Comparison of ENCODE assay signal across 14 cellular contexts in genomic region chr3:141233457-141234161, GRCh38. TPM values are rescaled to one million over a fixed set of nuclear protein-coding genes. Genes with fewer than 3 reads are reported as not detected.
DNase-seq lines count a peak whose midpoint lies in the region; ATAC-seq and TF ChIP-seq lines count a peak whose summit lies in the region.
"Had no signal": no experiment of that assay in that cellular context is flagged by ENCODE, and none has a peak within 500 bp of the region (broad histone marks: within the 10 kb centered on the region; RNA-seq: fewer than 3 reads in every experiment).

No MANE protein-coding gene starts in this region.

- H3K36me3 Mint-ChIP-seq in CD8-positive, alpha-beta T cell, result peaks cover 22% of the 10 kb centered on the region
- H3K36me3 Mint-ChIP-seq in activated CD8-positive, alpha-beta T cell treated with anti-CD3 and anti-CD28 coated beads, Interleukin-2, amount 10 ng/mL, durations not matched to agents 7 days and 5 days (ENCODE audit: low read depth), result peaks cover 25% of the 10 kb centered on the region
- H3K36me3 Mint-ChIP-seq in naive thymus-derived CD8-positive, alpha-beta T cell, result peaks cover 0 to 16% (median 6%) of the 10 kb centered on the region in 3 donors

- peaks cover 0 to 5% (median 0%) of the 10 kb centered on the region in 11 experiments; a peak in 2 of 22 replicates for H4K20me1 ChIP-seq in BLaER1 treated with 17β-estradiol and CSF1 and Interleukin-3, amounts not matched to agents 10 nM and 100 nM
- no peaks in the 10 kb centered on the region for H4K20me1 ChIP-seq in SK-N-SH (ENCODE audit: insufficient read depth)

- TF ChIP-seq EP300 in SK-N-SH (IDR thresholded peaks at IDR 0.05; ENCODE audit: borderline replicate concordance in 1 of 2, low read depth in 1 of 2, low read length in 1 of 2), result no peak

- no peak overlapping the region for H2AFZ ChIP-seq in SK-N-SH (ENCODE audit: low read depth)

- H3K4me3 ChIP-seq in BLaER1 treated with 17β-estradiol and CSF1 and Interleukin-3, amounts not matched to agents 10 nM and 100 nM, result no peak overlapping the region
- no peak overlapping the region for H3K4me3 ChIP-seq in CD8-positive, alpha-beta T cell (ENCODE audit: low read depth, low read length)
- no peak overlapping the region for H3K4me3 ChIP-seq in SK-N-SH (ENCODE audit: low read depth in 2 of 2, low read length in 1 of 2)

- intact Hi-C loops in CD8-positive, alpha-beta T cell (cut with DNase I, micrococcal nuclease), result loop anchor here (5.0 to 10.0 kb wide), 5 partner anchors 171 to 1341 kb away; partner anchors contain the start of genes ATP1B3 (in 1 of the 2), ATR (in 1 of the 2) and RNF7 (in 1 of the 2)

- ATAC-seq in CD8-positive, alpha-beta T cell, result no peak
- no peak for ATAC-seq in activated CD8-positive, alpha-beta T cell treated with anti-CD3 and anti-CD28 coated beads, Interleukin-2, amount 10 ng/mL, durations not matched to agents 7 days and 5 days
- no peak for ATAC-seq in naive thymus-derived CD8-positive, alpha-beta T cell

- no peak overlapping the region for H3K27ac ChIP-seq in BLaER1 treated with 17β-estradiol and CSF1 and Interleukin-3, amounts not matched to agents 10 nM and 100 nM
- no peak overlapping the region for H3K27ac ChIP-seq in CD8-positive, alpha-beta T cell (ENCODE audit: low read depth, low read length)
- H3K27ac ChIP-seq in SK-N-SH (ENCODE audit: low read depth in 2 of 2, low read length in 1 of 2), result no peak overlapping the region

- no peak for TF ChIP-seq CTCF in CD8-positive, alpha-beta T cell (IDR thresholded peaks at IDR 0.05)
- no peak for TF ChIP-seq CTCF in SK-N-SH (IDR thresholded peaks at IDR 0.05)

- H3K27me3 ChIP-seq in BLaER1 treated with 17β-estradiol and CSF1 and Interleukin-3, amounts not matched to agents 10 nM and 100 nM, result peaks cover 0 to 12% (median 9%) of the 10 kb centered on the region in 11 experiments; a peak in 12 of 22 replicates
- H3K27me3 ChIP-seq in CD8-positive, alpha-beta T cell (ENCODE audit: insufficient read depth, low read length), result no peaks in the 10 kb centered on the region
- H3K27me3 ChIP-seq in SK-N-SH (ENCODE audit: insufficient read depth), result no peaks in the 10 kb centered on the region

- H3K27me3 Mint-ChIP-seq in CD8-positive, alpha-beta T cell (ENCODE audit: low read depth), result no peaks in the 10 kb centered on the region
- no peaks in the 10 kb centered on the region for H3K27me3 Mint-ChIP-seq in activated CD8-positive, alpha-beta T cell treated with anti-CD3 and anti-CD28 coated beads, Interleukin-2, amount 10 ng/mL, durations not matched to agents 7 days and 5 days (ENCODE audit: low read depth)
- H3K27me3 Mint-ChIP-seq in naive thymus-derived CD8-positive, alpha-beta T cell, result no peaks in the 10 kb centered on the region

- no peak for TF ChIP-seq RAD21 in SK-N-SH (IDR thresholded peaks at IDR 0.05; ENCODE audit: low read length)

- H3K4me1 ChIP-seq in BLaER1 treated with 17β-estradiol and CSF1 and Interleukin-3, amounts not matched to agents 10 nM and 100 nM, result peaks cover 35 to 80% (median 69%) of the 10 kb centered on the region in 10 experiments
- H3K4me1 ChIP-seq in CD8-positive, alpha-beta T cell (ENCODE audit: insufficient read depth, low read length), result peaks cover 63% of the 10 kb centered on the region
- H3K4me1 ChIP-seq in SK-N-SH (ENCODE audit: control insufficient read depth in 1 of 2, insufficient read depth in 2 of 2, low read depth in 1 of 2, low read length in 1 of 2), result peaks cover 5 to 53% of the 10 kb centered on the region in 2 experiments; a peak in 3 of 4 replicates

- POLR2A ChIA-PET in CD8-positive, alpha-beta T cell (lab: Charles Lee), result interaction anchor here (0.6 to 9.0 kb wide), 2 partner anchors 33 to 103 kb away, joined by 3 to 198 read pairs; no protein-coding TSS in a partner anchor
- POLR2A ChIA-PET in activated CD8-positive, alpha-beta T cell treated with anti-CD3 and anti-CD28 coated beads, Interleukin-2, amount 10 ng/mL, durations not matched to agents 7 days and 5 days (lab: Charles Lee), result interaction anchor here (1.7 to 4.7 kb wide), 3 partner anchors 9 to 33 kb away, joined by 5 to 60 read pairs (median 20); no protein-coding TSS in a partner anchor
- POLR2A ChIA-PET in naive thymus-derived CD8-positive, alpha-beta T cell (lab: Charles Lee), result interaction anchor here (0.6 to 16.6 kb wide), 9 partner anchors 12 to 460 kb away, joined by 3 to 425 read pairs (median 23); no protein-coding TSS in a partner anchor
- POLR2A ChIA-PET in SK-N-SH (lab: Yijun Ruan, JAX), result no interaction called here

- no peak for DNase-seq in CD8-positive, alpha-beta T cell
- no peak for DNase-seq in activated CD8-positive, alpha-beta T cell treated with anti-CD3 and anti-CD28 coated beads, Interleukin-2, amount 10 ng/mL, durations not matched to agents 7 days and 5 days
- no peak for DNase-seq in naive thymus-derived CD8-positive, alpha-beta T cell
- DNase-seq in LoVo (ENCODE audit: low spot score) (no peak), SK-N-SH (no peak), inferior parietal cortex (ENCODE audit: extremely low spot score) (no peak)
- DNase-seq: activated CD8-positive, alpha-beta memory T cell treated with anti-CD3 and anti-CD28 coated beads, Interleukin-2, amount 50 U/mL, for 4 hours; mesenchymal stem cell; NCI-H2227 treated with DMSO at 0.1 percent for 48 hours; posterior cingulate gyrus; SHP77 treated with DMSO at 0.1 percent for 48 hours; stimulated activated CD4-positive, alpha-beta T cell treated with anti-CD3 and anti-CD28 coated beads, Interleukin-15, amount 100 ng/mL, for 24 hours had no signal

- peaks cover 73% of the 10 kb centered on the region for H3K4me1 Mint-ChIP-seq in CD8-positive, alpha-beta T cell (ENCODE audit: low read depth)
- H3K4me1 Mint-ChIP-seq in activated CD8-positive, alpha-beta T cell treated with anti-CD3 and anti-CD28 coated beads, Interleukin-2, amount 10 ng/mL, durations not matched to agents 7 days and 5 days (ENCODE audit: low read depth), result peaks cover 71% of the 10 kb centered on the region
- H3K4me1 Mint-ChIP-seq in naive thymus-derived CD8-positive, alpha-beta T cell, result peaks cover 45 to 87% (median 73%) of the 10 kb centered on the region in 4 donors

- no peaks in the 10 kb centered on the region; a peak in 1 of 22 replicates for H3K9me3 ChIP-seq in BLaER1 treated with 17β-estradiol and CSF1 and Interleukin-3, amounts not matched to agents 10 nM and 100 nM (replicated peaks in 1 of 11)
- no peaks in the 10 kb centered on the region for H3K9me3 ChIP-seq in CD8-positive, alpha-beta T cell (ENCODE audit: low read length)
- H3K9me3 ChIP-seq in SK-N-SH, result no peaks in the 10 kb centered on the region
- H3K9me3 ChIP-seq: thoracic aorta had no signal

- no peaks in the 10 kb centered on the region for H3K79me2 ChIP-seq in SK-N-SH (ENCODE audit: insufficient read depth)

- H3F3A ChIP-seq in SK-N-SH (replicated peaks; ENCODE audit: insufficient read depth), result no peaks in the 10 kb centered on the region

- no peaks in the 10 kb centered on the region for H3K9me2 ChIP-seq in SK-N-SH

- peaks cover 0 to 27% (median 3%) of the 10 kb centered on the region in 11 experiments; a peak in 7 of 22 replicates for H3K36me3 ChIP-seq in BLaER1 treated with 17β-estradiol and CSF1 and Interleukin-3, amounts not matched to agents 10 nM and 100 nM
- no peaks in the 10 kb centered on the region for H3K36me3 ChIP-seq in CD8-positive, alpha-beta T cell (ENCODE audit: insufficient read depth, low read length)
- peaks cover 0 to 6% of the 10 kb centered on the region in 2 experiments for H3K36me3 ChIP-seq in SK-N-SH (replicated peaks in 1 of 2; ENCODE audit: control insufficient read depth in 1 of 2, insufficient read depth in 2 of 2, low read length in 1 of 2)
- H3K36me3 ChIP-seq: thoracic aorta had no signal

- H3K4me2 ChIP-seq in BLaER1 treated with 17β-estradiol and CSF1 and Interleukin-3, amounts not matched to agents 10 nM and 100 nM, result peak overlapping the region; percentile 62 to 97 (median 93)
- H3K4me2 ChIP-seq in SK-N-SH, result no peak overlapping the region

- CTCF ChIA-PET in CD8-positive, alpha-beta T cell (lab: Charles Lee), result interaction anchor here (0.8 to 9.3 kb wide), 12 partner anchors 9 to 71 kb away, joined by 3 to 144 read pairs (median 14); no protein-coding TSS in a partner anchor
- CTCF ChIA-PET in activated CD8-positive, alpha-beta T cell treated with anti-CD3 and anti-CD28 coated beads, Interleukin-2, amount 10 ng/mL, durations not matched to agents 7 days and 5 days (lab: Charles Lee), result interaction anchor here (1.0 to 11.1 kb wide), 8 partner anchors 9 to 218 kb away, joined by 3 to 337 read pairs (median 17); no protein-coding TSS in a partner anchor
- CTCF ChIA-PET in SK-N-SH (lab: Yijun Ruan, JAX), result interaction anchor here (0.9 to 4.2 kb wide), 4 partner anchors 42 to 234 kb away, joined by 3 to 59 read pairs (median 5); no protein-coding TSS in a partner anchor

- 88% methylated on average over 9 of the region's 9 CpGs for WGBS in SK-N-SH (ENCODE audit: low lambda C conversion rate)

- peak overlapping the region; percentile 87 for H3K4me3 Mint-ChIP-seq in CD8-positive, alpha-beta T cell
- peak overlapping the region; percentile 31 for H3K4me3 Mint-ChIP-seq in activated CD8-positive, alpha-beta T cell treated with anti-CD3 and anti-CD28 coated beads, Interleukin-2, amount 10 ng/mL, durations not matched to agents 7 days and 5 days
- peak overlapping the region; percentile 84 to 96 (median 91) for H3K4me3 Mint-ChIP-seq in naive thymus-derived CD8-positive, alpha-beta T cell

- H3K9ac ChIP-seq in BLaER1 treated with 17β-estradiol and CSF1 and Interleukin-3, amounts not matched to agents 10 nM and 100 nM, result no peak overlapping the region
- no peak overlapping the region for H3K9ac ChIP-seq in SK-N-SH

- peak overlapping the region; percentile 63 for H3K27ac Mint-ChIP-seq in CD8-positive, alpha-beta T cell
- no peak overlapping the region for H3K27ac Mint-ChIP-seq in activated CD8-positive, alpha-beta T cell treated with anti-CD3 and anti-CD28 coated beads, Interleukin-2, amount 10 ng/mL, durations not matched to agents 7 days and 5 days
- H3K27ac Mint-ChIP-seq in naive thymus-derived CD8-positive, alpha-beta T cell, result peak overlapping the region in 8 of 10 donors; percentile 18 to 92 (median 62)

- H3K9me3 Mint-ChIP-seq in CD8-positive, alpha-beta T cell, result no peaks in the 10 kb centered on the region
- H3K9me3 Mint-ChIP-seq in activated CD8-positive, alpha-beta T cell treated with anti-CD3 and anti-CD28 coated beads, Interleukin-2, amount 10 ng/mL, durations not matched to agents 7 days and 5 days (ENCODE audit: insufficient read depth), result no peaks in the 10 kb centered on the region
- no peaks in the 10 kb centered on the region for H3K9me3 Mint-ChIP-seq in naive thymus-derived CD8-positive, alpha-beta T cell

RNA-seq across cellular contexts. Expression of gene PXYLP1, which starts 2.0 kb away (rescaled TPM):
- total RNA-seq in CD8-positive, alpha-beta T cell, result 10 to 100 TPM; 14.5 to 21.8 TPM
- 10 to 100 TPM; 15.0 to 16.5 TPM for total RNA-seq in activated CD8-positive, alpha-beta T cell treated with anti-CD3 and anti-CD28 coated beads, Interleukin-2, amount 10 ng/mL, durations not matched to agents 7 days and 5 days
- total RNA-seq in naive thymus-derived CD8-positive, alpha-beta T cell, result 10 to 100 TPM; 34.4 to 36.9 TPM
- 10 to 100 TPM in 2 of 3 donors, 1 to 10 TPM in 1; 9.9 to 18.3 (median 16.9) TPM for polyA plus RNA-seq in naive thymus-derived CD8-positive, alpha-beta T cell
- polyA plus RNA-seq in SK-N-SH (2012; rRNA removed), result 8.6 and 12.1 TPM in 2 replicates
- 8.4 and 8.8 TPM in 2 replicates for polyA plus RNA-seq in SK-N-SH (2012; cell fraction: cytosol; rRNA removed)
- polyA plus RNA-seq in SK-N-SH (2012; cell fraction: nucleus; rRNA removed), result 11.6 and 16.9 TPM in 2 replicates

Comparison
In these comparisons a context has a peak if more than half of its experiments do, and no peak if none do; other contexts are left out.
1. H3K4me3 Mint-ChIP-seq: peak in every context shown above with its lines; median percentile 91 in naive thymus-derived CD8-positive, alpha-beta T cell; 87 in CD8-positive, alpha-beta T cell; 31 in activated CD8-positive, alpha-beta T cell treated with anti-CD3 and anti-CD28 coated beads, Interleukin-2, amount 10 ng/mL, durations not matched to agents 7 days and 5 days.